ENCODE assay signal across 8 cellular contexts in genomic region chrX:149539283-149540132, GRCh38. TPM values are rescaled to one million over a fixed set of nuclear protein-coding genes. Genes with fewer than 3 reads are reported as not detected.
DNase-seq lines count a peak whose midpoint lies in the region; ATAC-seq and TF ChIP-seq lines count a peak whose summit lies in the region.

No MANE protein-coding gene starts in this region.

- TF ChIP-seq EP300 in upper lobe of left lung (IDR thresholded peaks at IDR 0.05): no peak

- peak overlapping the region in 9 of 10 donors; percentile 27 to 76 (median 66) for H3K4me3 ChIP-seq in heart right ventricle
- H3K4me3 ChIP-seq in upper lobe of left lung: peak overlapping the region; percentile 29 to 81 (median 60)

- H3K27me3 ChIP-seq in heart right ventricle: no peaks in the 10 kb centered on the region
- no peaks in the 10 kb centered on the region for H3K27me3 ChIP-seq in upper lobe of left lung

- no peaks in the 10 kb centered on the region for H3K9me3 Mint-ChIP-seq in activated naive CD8-positive, alpha-beta T cell treated with anti-CD3 and anti-CD28 coated beads, Interleukin-2, amount 50 U/mL, for 24 hours
- no peaks in the 10 kb centered on the region for H3K9me3 Mint-ChIP-seq in progenitor cell of endocrine pancreas (ENCODE audit: low read depth)

- H3K27ac ChIP-seq in heart right ventricle (peak overlapping the region; percentile 22 to 93 (median 77)), upper lobe of left lung (peak overlapping the region; percentile 70 to 94 (median 82))

- H3K27ac Mint-ChIP-seq in activated naive CD8-positive, alpha-beta T cell treated with anti-CD3 and anti-CD28 coated beads, Interleukin-2, amount 50 U/mL, for 24 hours: peak overlapping the region; percentile 83
- H3K27ac Mint-ChIP-seq in progenitor cell of endocrine pancreas: peak overlapping the region; percentile 94

- peaks cover 12% of the 10 kb centered on the region for H3K4me1 Mint-ChIP-seq in activated naive CD8-positive, alpha-beta T cell treated with anti-CD3 and anti-CD28 coated beads, Interleukin-2, amount 50 U/mL, for 24 hours
- H3K4me1 Mint-ChIP-seq in progenitor cell of endocrine pancreas (ENCODE audit: low read depth): no peaks in the 10 kb centered on the region

- TF ChIP-seq POLR2A in upper lobe of left lung (IDR thresholded peaks at IDR 0.05): no peak

- WGBS in heart right ventricle, 2 donors: 1% methylated on average over 16 to 34 of the region's 34 CpGs
- 1 to 48% methylated on average over 11 to 27 of the region's 34 CpGs for WGBS in upper lobe of left lung, 2 donors

- H3K4me1 ChIP-seq in heart right ventricle (peaks cover 0 to 11% (median 4%) of the 10 kb centered on the region in 9 donors), upper lobe of left lung (peaks cover 0 to 10% (median 6%) of the 10 kb centered on the region in 4 donors)

- DNase-seq in GM10266 (ENCODE audit: extremely low spot score) (peak; percentile 55), NCI-H1417 (lab: John Stamatoyannopoulos, UW) (peak; percentile 85 to 94 (median 93)), SW 1271 (lab: John Stamatoyannopoulos, UW) (peak; percentile 69 to 89), heart right ventricle (peak; percentile 87 to 91), progenitor cell of endocrine pancreas (ENCODE audit: low spot score, unreplicated experiment) (peak; percentile 56), upper lobe of left lung (peak; percentile 90)
- DNase-seq in activated naive CD8-positive, alpha-beta T cell treated with anti-CD3 and anti-CD28 coated beads, Interleukin-2, amount 50 U/mL, for 24 hours: peak; percentile 80

- intact Hi-C loops in heart right ventricle (cut with DNase I): no loop called here

- peak; percentile 44 for ATAC-seq in HG02759 (IDR thresholded peaks at IDR 0.05; ENCODE audit: unreplicated experiment)
- ATAC-seq in activated naive CD8-positive, alpha-beta T cell treated with anti-CD3 and anti-CD28 coated beads, Interleukin-2, amount 50 U/mL, for 24 hours: peak; percentile 42
- ATAC-seq in heart right ventricle: peak; percentile 69 to 82 (median 76)
- peak; percentile 81 to 83 for ATAC-seq in upper lobe of left lung (ENCODE audit: low FRiP score in 2 of 2)

- peak overlapping the region; percentile 81 for H3K4me3 Mint-ChIP-seq in activated naive CD8-positive, alpha-beta T cell treated with anti-CD3 and anti-CD28 coated beads, Interleukin-2, amount 50 U/mL, for 24 hours
- peak overlapping the region; percentile 86 for H3K4me3 Mint-ChIP-seq in progenitor cell of endocrine pancreas (ENCODE audit: low read depth)

- H3K9me3 ChIP-seq in heart right ventricle: no peaks in the 10 kb centered on the region
- no peaks in the 10 kb centered on the region for H3K9me3 ChIP-seq in upper lobe of left lung

- H3K36me3 ChIP-seq in heart right ventricle: peaks cover 0 to 4% (median 0%) of the 10 kb centered on the region in 9 donors
- peaks cover 0 to 3% (median under 1%) of the 10 kb centered on the region in 4 donors for H3K36me3 ChIP-seq in upper lobe of left lung

- H3K36me3 Mint-ChIP-seq in activated naive CD8-positive, alpha-beta T cell treated with anti-CD3 and anti-CD28 coated beads, Interleukin-2, amount 50 U/mL, for 24 hours (ENCODE audit: low read depth): no peaks in the 10 kb centered on the region
- H3K36me3 Mint-ChIP-seq in progenitor cell of endocrine pancreas (ENCODE audit: insufficient read depth): no peaks in the 10 kb centered on the region

- TF ChIP-seq CTCF in GM10266 (IDR thresholded peaks at IDR 0.05; ENCODE audit: control insufficient read depth, insufficient read depth, low read depth, missing control alignments) (no peak), heart right ventricle (IDR thresholded peaks at IDR 0.05) (no peak), progenitor cell of endocrine pancreas (IDR thresholded peaks at IDR 0.05; ENCODE audit: unreplicated experiment) (no peak), upper lobe of left lung (IDR thresholded peaks at IDR 0.05) (no peak)

- H3K27me3 Mint-ChIP-seq in activated naive CD8-positive, alpha-beta T cell treated with anti-CD3 and anti-CD28 coated beads, Interleukin-2, amount 50 U/mL, for 24 hours: no peaks in the 10 kb centered on the region
- no peaks in the 10 kb centered on the region for H3K27me3 Mint-ChIP-seq in progenitor cell of endocrine pancreas

RNA-seq across cellular contexts. Expression of gene EOLA1, which starts 1.3 kb away (rescaled TPM):
- total RNA-seq in heart right ventricle (10 to 100 TPM; 20.6 to 35.8 (median 26.1) TPM), progenitor cell of endocrine pancreas (17.8 and 19.5 TPM in 2 replicates), upper lobe of left lung (10 to 100 TPM; 12.2 to 30.5 (median 17.2) TPM)
- polyA plus RNA-seq in heart right ventricle: 10 to 100 TPM; 21.0 to 37.7 TPM

RNA-seq across cellular contexts. Expression of gene HSFX3, which starts 10.2 kb away (rescaled TPM):
- total RNA-seq in heart right ventricle: under 1 TPM in 2 of 10 donors, not detected in 8; 0.21 to 0.31 TPM
- polyA plus RNA-seq in heart right ventricle: under 1 TPM in 1 of 2 donors, not detected in 1; 0.12 TPM
- not detected in 2 replicates for total RNA-seq in progenitor cell of endocrine pancreas
- not detected for total RNA-seq in upper lobe of left lung

RNA-seq across cellular contexts. Expression of gene IDS, which starts 34.4 kb away (rescaled TPM):
- total RNA-seq in heart right ventricle (10 to 100 TPM; 65.3 to 89.5 (median 73.5) TPM), progenitor cell of endocrine pancreas (33.9 and 38.0 TPM in 2 replicates), upper lobe of left lung (100 to 1,000 TPM in 3 of 6 donors, 10 to 100 TPM in 3; 77.5 to 130 (median 97.5) TPM)
- 10 to 100 TPM; 24.0 to 30.5 TPM for polyA plus RNA-seq in heart right ventricle

RNA-seq across cellular contexts. Expression of gene MAGEA9B, which starts 47.8 kb away (rescaled TPM):
- not detected for total RNA-seq in heart right ventricle
- not detected for polyA plus RNA-seq in heart right ventricle
- total RNA-seq in progenitor cell of endocrine pancreas: not detected in 2 replicates
- total RNA-seq in upper lobe of left lung: not detected

RNA-seq across cellular contexts. Expression of gene HSFX2, which starts 55.6 kb away (rescaled TPM):
- total RNA-seq in heart right ventricle (1 to 10 TPM in 3 of 10 donors, under 1 TPM in 3, not detected in 4; 0.22 to 2.2 (median 0.78) TPM), progenitor cell of endocrine pancreas (0.36 TPM in 1 of 2 replicates, not detected in the other), upper lobe of left lung (under 1 TPM in 2 of 6 donors, not detected in 4; 0.24 to 0.49 TPM)
- 1 to 10 TPM in 1 of 2 donors, under 1 TPM in 1; 0.70 to 2.3 TPM for polyA plus RNA-seq in heart right ventricle

Comparison
In these comparisons a context has a peak if more than half of its experiments do, and no peak if none do; other contexts are left out.
1. Peak in every context shown above with its lines: DNase-seq, ATAC-seq, H3K4me3 ChIP-seq and H3K27ac ChIP-seq.